7 cellular contexts compared by ENCODE assay signal in genomic region chr1:224013626-224014327, GRCh38.
A peak's percentile ranks its signal among the peaks of the same experiment; 100 is the strongest.
DNase-seq lines count a peak whose midpoint lies in the region; ATAC-seq, FAIRE-seq and TF ChIP-seq lines count a peak whose summit lies in the region.
"Not testable (repeated sequence)": the region's sequence is repeated elsewhere in the genome, so short reads cannot be mapped to it uniquely, and the experiment has no call there.

No MANE protein-coding gene starts in this region.

- not testable (repeated sequence) for H3K4me2 ChIP-seq in IMR-90 (ENCODE audit: low read depth, low read length)

- ATAC-seq in IMR-90 (ENCODE audit: low read depth), result not testable (repeated sequence)
- ATAC-seq in aorta (ENCODE audit: low FRiP score), result peak; percentile 11

- H3K4me3 ChIP-seq in IMR-90 (ENCODE audit: insufficient read depth, low read depth, low read length); fibroblast of mammary gland (ENCODE audit: control insufficient read depth, low read depth, low read length); aorta (ENCODE audit: low read length in 2 of 2): not testable (repeated sequence)

- not testable (repeated sequence) for H3K4ac ChIP-seq in IMR-90 (ENCODE audit: low read depth, low read length)

- intact Hi-C loops in IMR-90 (cut with micrococcal nuclease); MCF 10A (cut with micrococcal nuclease); aorta (cut with DNase I): not testable (repeated sequence)

- not testable (repeated sequence) for H3K27me3 Mint-ChIP-seq in MCF 10A (ENCODE audit: insufficient read depth, unreplicated experiment)

- not testable (repeated sequence) for H3K9me3 Mint-ChIP-seq in MCF 10A (ENCODE audit: unreplicated experiment)

- FAIRE-seq in RCC 7860 (lab: Jason Lieb, UNC), result not testable (repeated sequence)

- not testable (repeated sequence) for H4K8ac ChIP-seq in IMR-90 (ENCODE audit: low read depth in 2 of 2, low read length in 2 of 2)

- not testable (repeated sequence) for H3K18ac ChIP-seq in IMR-90 (ENCODE audit: low read depth, low read length)

- not testable (repeated sequence) for H3K36me3 Mint-ChIP-seq in MCF 10A (ENCODE audit: insufficient read depth, unreplicated experiment)

- not testable (repeated sequence) for H3K27ac Mint-ChIP-seq in MCF 10A (ENCODE audit: low read depth, unreplicated experiment)

- not testable (repeated sequence) for TF ChIP-seq CTCF in IMR-90 (conservative IDR thresholded peaks at IDR 0.05; ENCODE audit: low read depth, low read length); MCF 10A (IDR thresholded peaks at IDR 0.05; ENCODE audit: unreplicated experiment); fibroblast of mammary gland (conservative IDR thresholded peaks at IDR 0.05; ENCODE audit: control insufficient read depth, insufficient read depth, low read depth, low read length)

- not testable (repeated sequence) for H3K23ac ChIP-seq in IMR-90 (ENCODE audit: low read depth, low read length)

- H2AK9ac ChIP-seq in IMR-90 (replicated peaks; ENCODE audit: low read depth, low read length, poor library complexity), result not testable (repeated sequence)

- H3K27ac ChIP-seq in IMR-90 (ENCODE audit: insufficient read depth, low read length); aorta (ENCODE audit: low read depth in 1 of 2, low read length in 2 of 2): not testable (repeated sequence)

- not testable (repeated sequence) for H4K20me1 ChIP-seq in IMR-90 (ENCODE audit: insufficient read depth, low read length)

- not testable (repeated sequence) for H4K91ac ChIP-seq in IMR-90 (ENCODE audit: insufficient read depth, low read depth, low read length)

- H3K9me1 ChIP-seq in IMR-90 (ENCODE audit: insufficient read depth, low read length), result not testable (repeated sequence)

- H3K9me3 ChIP-seq in IMR-90 (ENCODE audit: control insufficient read depth, insufficient read depth, low read length), result peaks cover 16% of the 10 kb centered on the region
- H3K9me3 ChIP-seq in aorta (ENCODE audit: control insufficient read depth, low read length), result not testable (repeated sequence)

- CTCF ChIA-PET in IMR-90 (lab: Yijun Ruan, JAX); MCF 10A (lab: Yijun Ruan, JAX): not testable (repeated sequence)

- H2BK120ac ChIP-seq in IMR-90 (ENCODE audit: low read depth, low read length), result not testable (repeated sequence)

- not testable (repeated sequence) for H2BK15ac ChIP-seq in IMR-90 (ENCODE audit: low read depth, low read length)

- H3K56ac ChIP-seq in IMR-90 (ENCODE audit: extremely low read depth, insufficient read depth, low read length), result not testable (repeated sequence)

- dilution Hi-C loops in IMR-90 (cut with HindIII; ENCODE audit: low sequenced_read_pairs, unreplicated experiment), result not testable (repeated sequence)

- POLR2A ChIA-PET in IMR-90 (lab: Charles Lee; ENCODE audit: unreplicated experiment); MCF 10A (lab: Yijun Ruan, JAX): not testable (repeated sequence)

- H2BK20ac ChIP-seq in IMR-90 (ENCODE audit: low read depth, low read length), result not testable (repeated sequence)

- not testable (repeated sequence) for H2AK5ac ChIP-seq in IMR-90 (ENCODE audit: low read depth, low read length)

- DNase-seq in EL, result peak; percentile 50
- peak; percentile 13 for DNase-seq in IMR-90
- DNase-seq in RCC 7860 (ENCODE audit: low spot score), result peak; percentile 3
- DNase-seq in MCF 10A (ENCODE audit: unreplicated experiment), result peak; percentile 8
- DNase-seq in fibroblast of mammary gland (ENCODE audit: low read depth), result peak; percentile 25
- DNase-seq in myocyte (ENCODE audit: low read depth), result peak; percentile 5
- DNase-seq in aorta, result not testable (repeated sequence)

- TF ChIP-seq RAD21 in IMR-90 (IDR thresholded peaks at IDR 0.05; ENCODE audit: low read length), result not testable (repeated sequence)

- in situ Hi-C loops in IMR-90 (cut with MboI; ENCODE audit: low sequenced_read_pairs), result not testable (repeated sequence)

- H2AFZ ChIP-seq in IMR-90 (replicated peaks; ENCODE audit: low read length, poor library complexity), result not testable (repeated sequence)

- H3K79me1 ChIP-seq in IMR-90 (ENCODE audit: low read depth in 1 of 2, low read length in 2 of 2), result not testable (repeated sequence)

- not testable (repeated sequence) for TF ChIP-seq POLR2A in IMR-90 (IDR thresholded peaks at IDR 0.05; ENCODE audit: low read depth, low read length)

- not testable (repeated sequence) for H3K4me3 Mint-ChIP-seq in MCF 10A (ENCODE audit: unreplicated experiment)

- TSS peak; percentile 66 for BruUV-seq in IMR-90 (replicated peaks; lab: Mats Ljungman, UMichigan)
- BruUV-seq in MCF 10A (replicated peaks; lab: Mats Ljungman, UMichigan), result not testable (repeated sequence)

- H2BK5ac ChIP-seq in IMR-90 (ENCODE audit: low read depth, low read length, poor library complexity, severe bottlenecking), result peak overlapping the region; percentile 48

- not testable (repeated sequence) for H3K4me1 ChIP-seq in IMR-90 (ENCODE audit: control insufficient read depth, insufficient read depth, low read length); aorta (ENCODE audit: control insufficient read depth in 1 of 2, insufficient read depth in 2 of 2, low read length in 2 of 2)

- H4K5ac ChIP-seq in IMR-90 (ENCODE audit: low read depth, low read length), result not testable (repeated sequence)

- H3K36me3 ChIP-seq in IMR-90 (ENCODE audit: control insufficient read depth, insufficient read depth, low read length); aorta (ENCODE audit: control insufficient read depth in 1 of 2, insufficient read depth in 2 of 2, low read length in 1 of 2): not testable (repeated sequence)

- H3K27me3 ChIP-seq in IMR-90 (ENCODE audit: control insufficient read depth, insufficient read depth, low read length); aorta (ENCODE audit: control insufficient read depth in 1 of 2, insufficient read depth in 2 of 2, low read length in 1 of 2): not testable (repeated sequence)

- 86 to 100% methylated on average over 16 to 26 of the region's 28 CpGs for WGBS in IMR-90 (ENCODE audit: extremely low coverage in 2 of 2, insufficient read length in 1 of 2), 2 experiments
- WGBS in aorta, 2 donors, result 86 to 89% methylated on average over 26 to 28 of the region's 28 CpGs

- H3K4me1 Mint-ChIP-seq in MCF 10A (ENCODE audit: insufficient read depth, unreplicated experiment), result not testable (repeated sequence)

- not testable (repeated sequence) for H3K14ac ChIP-seq in IMR-90 (replicated peaks; ENCODE audit: low read depth, low read length)

- H3K9ac ChIP-seq in IMR-90 (ENCODE audit: low read depth, low read length), result not testable (repeated sequence)
